In the genomic region with DNA sequence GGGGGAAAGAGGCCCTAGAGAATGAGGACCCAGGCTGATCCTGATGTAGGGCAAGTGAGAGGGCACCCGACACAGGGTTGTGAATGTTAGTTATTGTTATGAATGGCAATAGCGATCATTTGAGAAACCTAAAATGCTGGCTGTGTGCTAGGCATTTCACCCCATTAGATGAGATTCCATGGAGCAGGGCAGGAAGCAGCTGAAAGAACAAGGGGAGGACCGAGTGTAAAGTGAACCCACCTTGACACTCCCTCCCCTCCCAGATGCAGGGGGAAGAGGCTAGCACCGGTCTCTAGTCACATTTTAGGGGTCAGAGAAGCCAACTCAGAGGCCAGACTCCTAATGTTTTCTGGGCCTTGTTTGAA, we compare ENCODE assay signal across 7 cellular contexts. TPM values are rescaled to one million over a fixed set of nuclear protein-coding genes. Genes with fewer than 3 reads are reported as not detected.
DNase-seq lines count a peak whose midpoint lies in the region; ATAC-seq and TF ChIP-seq lines count a peak whose summit lies in the region.
"Had no signal": no experiment of that assay in that cellular context is flagged by ENCODE, and none has a peak within 500 bp of the region (broad histone marks: within the 10 kb centered on the region; RNA-seq: fewer than 3 reads in every experiment).

No MANE protein-coding gene starts in this region.

- intact Hi-C loops in Right ventricle myocardium inferior (cut with DNase I) = loop anchor here (5.0 kb wide), 1 partner anchor 139 kb away; no protein-coding TSS in a partner anchor

- H3K4me1 ChIP-seq in cardiac muscle cell (ENCODE audit: low read depth) = peaks cover 41% of the 10 kb centered on the region
- H3K4me1 ChIP-seq in tibial nerve = peaks cover 0 to 44% (median 18%) of the 10 kb centered on the region in 4 donors

- H3K27ac ChIP-seq in cardiac muscle cell = peak overlapping the region; percentile 91
- H3K27ac ChIP-seq in tibial nerve = peak overlapping the region in 1 of 4 donors; percentile 81
- H3K27ac ChIP-seq: pancreas had no signal

- H3K36me3 ChIP-seq in cardiac muscle cell (no peaks in the 10 kb centered on the region), tibial nerve (no peaks in the 10 kb centered on the region)
- H3K36me3 ChIP-seq: pancreas had no signal

- no peaks in the 10 kb centered on the region for H3K27me3 ChIP-seq in cardiac muscle cell
- no peaks in the 10 kb centered on the region for H3K27me3 ChIP-seq in tibial nerve
- H3K27me3 ChIP-seq: pancreas had no signal

- DNase-seq in cardiac muscle cell (ENCODE audit: low read depth in 1 of 2, low spot score in 1 of 2) = no peak
- DNase-seq in Right ventricle myocardium inferior (ENCODE audit: missing footprints) = no peak
- DNase-seq in fibroblast of villous mesenchyme (ENCODE audit: low read depth) = no peak
- DNase-seq in tibial nerve (ENCODE audit: low spot score in 2 of 2) = no peak

- H3K9me3 ChIP-seq in cardiac muscle cell (ENCODE audit: low read depth) (no peaks in the 10 kb centered on the region), tibial nerve (no peaks in the 10 kb centered on the region)
- H3K9me3 ChIP-seq: pancreas had no signal

- H3K4me3 ChIP-seq in cardiac muscle cell (peak overlapping the region; percentile 70), fibroblast of villous mesenchyme (ENCODE audit: low read depth, low read length) (peak overlapping the region; percentile 81), tibial nerve (peak overlapping the region in 3 of 4 donors; percentile 50 to 77 (median 54))

- WGBS in tibial nerve, 2 donors = 46 to 47% methylated on average over 4 of the region's 4 CpGs

- TF ChIP-seq EP300 in tibial nerve (IDR thresholded peaks at IDR 0.05) = no peak

- TF ChIP-seq CTCF in cardiac muscle cell (IDR thresholded peaks at IDR 0.05; ENCODE audit: low read depth, low read length) = no peak
- TF ChIP-seq CTCF in fibroblast of villous mesenchyme (IDR thresholded peaks at IDR 0.05; ENCODE audit: insufficient read depth, low read depth, low read length) = no peak
- no peak for TF ChIP-seq CTCF in tibial nerve (IDR thresholded peaks at IDR 0.05)

- no peak for TF ChIP-seq POLR2A in tibial nerve (IDR thresholded peaks at IDR 0.05)

- ATAC-seq in Right ventricle myocardium inferior (no peak), GM21423 (IDR thresholded peaks at IDR 0.05; ENCODE audit: unreplicated experiment) (no peak), HG02623 (IDR thresholded peaks at IDR 0.05; ENCODE audit: unreplicated experiment) (no peak)

RNA-seq across cellular contexts. Expression of gene CORO6, which starts 0.6 kb away (rescaled TPM):
- total RNA-seq in cardiac muscle cell (127 and 243 TPM in 2 replicates), Right ventricle myocardium inferior (93.2 TPM), fibroblast of villous mesenchyme (5.6 and 7.4 TPM in 2 replicates), tibial nerve (100 to 1,000 TPM in 2 of 4 donors, 10 to 100 TPM in 2; 34.5 to 139 (median 83.1) TPM)
- polyA plus RNA-seq in cardiac muscle cell = 163 and 255 TPM in 2 replicates

RNA-seq across cellular contexts. Expression of gene ANKRD13B, which starts 30.3 kb away (rescaled TPM):
- 7.5 and 12.7 TPM in 2 replicates for total RNA-seq in cardiac muscle cell
- 6.3 and 7.4 TPM in 2 replicates for polyA plus RNA-seq in cardiac muscle cell
- total RNA-seq in Right ventricle myocardium inferior = 9.2 TPM
- 3.5 and 8.6 TPM in 2 replicates for total RNA-seq in fibroblast of villous mesenchyme
- total RNA-seq in tibial nerve = 10 to 100 TPM; 19.0 to 50.1 (median 26.4) TPM

RNA-seq across cellular contexts. Expression of gene GIT1, which starts 33.8 kb away (rescaled TPM):
- total RNA-seq in cardiac muscle cell (35.5 and 52.1 TPM in 2 replicates), Right ventricle myocardium inferior (33.0 TPM), fibroblast of villous mesenchyme (23.2 and 26.3 TPM in 2 replicates), tibial nerve (100 to 1,000 TPM in 1 of 4 donors, 10 to 100 TPM in 3; 51.3 to 100 (median 89.7) TPM)
- polyA plus RNA-seq in cardiac muscle cell = 37.5 and 50.5 TPM in 2 replicates

RNA-seq across cellular contexts. Expression of gene TP53I13, which starts 54.8 kb away (rescaled TPM):
- total RNA-seq in cardiac muscle cell (100 and 105 TPM in 2 replicates), Right ventricle myocardium inferior (38.8 TPM), fibroblast of villous mesenchyme (51.8 and 54.8 TPM in 2 replicates), tibial nerve (100 to 1,000 TPM; 119 to 188 (median 152) TPM)
- polyA plus RNA-seq in cardiac muscle cell = 102 and 104 TPM in 2 replicates

RNA-seq across cellular contexts. Expression of gene ABHD15, which starts 56.4 kb away (rescaled TPM):
- total RNA-seq in cardiac muscle cell (5.8 and 7.2 TPM in 2 replicates), Right ventricle myocardium inferior (7.1 TPM), fibroblast of villous mesenchyme (8.2 and 9.3 TPM in 2 replicates), tibial nerve (10 to 100 TPM; 25.7 to 32.7 (median 30.3) TPM)
- 4.8 and 5.3 TPM in 2 replicates for polyA plus RNA-seq in cardiac muscle cell
